In genomic region chr5:53110156-53110555, GRCh38 we compare ENCODE assay signal across 9 cellular contexts. TPM values are rescaled to one million over a fixed set of nuclear protein-coding genes. Genes with fewer than 3 reads are reported as not detected.
DNase-seq lines count a peak whose midpoint lies in the region; ATAC-seq, FAIRE-seq and TF ChIP-seq lines count a peak whose summit lies in the region.
"Had no signal": no experiment of that assay in that cellular context is flagged by ENCODE, and none has a peak within 500 bp of the region (broad histone marks: within the 10 kb centered on the region; RNA-seq: fewer than 3 reads in every experiment).

No MANE protein-coding gene starts in this region.

- H3K4me3 ChIP-seq in GM12865 (ENCODE audit: low read depth, low read length) (peak overlapping the region; percentile 96), HAP-1 (peak overlapping the region; percentile 48), SJSA1 (peak overlapping the region; percentile 61), fibroblast of mammary gland (ENCODE audit: control insufficient read depth, low read depth, low read length) (peak overlapping the region; percentile 74), psoas muscle (peak overlapping the region; percentile 92)

- 20 to 26% (median 24%) methylated on average over 6 of the region's 6 CpGs for WGBS in psoas muscle, 3 donors

- TF ChIP-seq CTCF in GM12865 (IDR thresholded peaks at IDR 0.05; ENCODE audit: insufficient read depth, low read depth, low read length, missing control alignments) (no peak), fibroblast of mammary gland (conservative IDR thresholded peaks at IDR 0.05; ENCODE audit: control insufficient read depth, insufficient read depth, low read depth, low read length) (no peak), psoas muscle (IDR thresholded peaks at IDR 0.05) (no peak)

- peak; percentile 6 to 28 (median 13) for ATAC-seq in psoas muscle

- DNase-seq in GM12865 (ENCODE audit: low read depth) (no peak), HAP-1 (ENCODE audit: low spot score in 2 of 2) (no peak), SJSA1 (ENCODE audit: low read depth in 1 of 2, low spot score in 2 of 2) (no peak), fibroblast of mammary gland (ENCODE audit: low read depth) (no peak), psoas muscle (no peak), RCC 7860 (ENCODE audit: low spot score) (no peak), NCI-H1105 (lab: John Stamatoyannopoulos, UW) (no peak), NCI-H1048 (lab: John Stamatoyannopoulos, UW) (no peak)

- peaks cover 25% of the 10 kb centered on the region for H3K4me1 ChIP-seq in HAP-1
- H3K4me1 ChIP-seq in SJSA1 (replicated peaks) = no peaks in the 10 kb centered on the region
- H3K4me1 ChIP-seq in psoas muscle = peaks cover 23% of the 10 kb centered on the region

- H3K9me3 ChIP-seq in HAP-1 (no peaks in the 10 kb centered on the region), SJSA1 (replicated peaks) (no peaks in the 10 kb centered on the region), psoas muscle (no peaks in the 10 kb centered on the region)

- no peak overlapping the region for H3K27ac ChIP-seq in SJSA1
- H3K27ac ChIP-seq in psoas muscle = peak overlapping the region; percentile 81

- FAIRE-seq in RCC 7860 (lab: Jason Lieb, UNC) = no peak
- FAIRE-seq: TTC549 had no signal

- in situ Hi-C loops in HAP-1 (cut with MboI; ENCODE audit: low sequenced_read_pairs) = no loop called here

- H3K27me3 ChIP-seq in HAP-1 (ENCODE audit: low read depth) (no peaks in the 10 kb centered on the region), SJSA1 (replicated peaks) (no peaks in the 10 kb centered on the region), psoas muscle (ENCODE audit: insufficient read depth in 3 of 3, low read length in 2 of 3) (no peaks in the 10 kb centered on the region)

- intact Hi-C loops in psoas muscle (cut with DNase I) = no loop called here

- no peaks in the 10 kb centered on the region for H3K36me3 ChIP-seq in HAP-1 (replicated peaks)
- peaks cover 9% of the 10 kb centered on the region for H3K36me3 ChIP-seq in SJSA1
- H3K36me3 ChIP-seq in psoas muscle (ENCODE audit: insufficient read depth in 1 of 2, low read depth in 1 of 2) = peaks cover 0 to 27% of the 10 kb centered on the region in 2 donors

RNA-seq across cellular contexts. Expression of gene MOCS2, which starts 0.6 kb away (rescaled TPM):
- 70.1 and 112 TPM in 2 replicates for total RNA-seq in SJSA1 (2014; rRNA removed; shearing (Covaris generic))
- 10 to 100 TPM; 38.8 to 46.7 (median 42.0) TPM for total RNA-seq in psoas muscle
- polyA plus RNA-seq in psoas muscle = 10 to 100 TPM; 47.1 to 73.9 (median 56.0) TPM
